In genomic region chr18:28422577-28422976, GRCh38 we compare ENCODE assay signal across 19 cellular contexts.
"Had no signal": no experiment of that assay in that cellular context is flagged by ENCODE, and none has a peak within 500 bp of the region (broad histone marks: within the 10 kb centered on the region; RNA-seq: fewer than 3 reads in every experiment).

No MANE protein-coding gene starts in this region.

- H3K36me3 Mint-ChIP-seq: activated naive CD8-positive, alpha-beta T cell treated with anti-CD3 and anti-CD28 coated beads, Interleukin-2, amount 10 ng/mL, durations not matched to agents 7 days and 5 days; stimulated activated effector memory CD8-positive, alpha-beta T cell treated with anti-CD3 and anti-CD28 coated beads, Interleukin-12 subunit alpha, Interleukin-12 subunit beta, amount 100 ng/mL, for 72 hours had no signal

- H3K4me1 Mint-ChIP-seq: activated CD4-positive, alpha-beta T cell treated with anti-CD3 and anti-CD28 coated beads for 36 hours; activated naive CD8-positive, alpha-beta T cell treated with anti-CD3 and anti-CD28 coated beads, Interleukin-2, amount 10 ng/mL, durations not matched to agents 7 days and 5 days; central memory CD8-positive, alpha-beta T cell; nephron progenitor cell; stimulated activated effector memory CD8-positive, alpha-beta T cell treated with anti-CD3 and anti-CD28 coated beads, Interleukin-12 subunit alpha, Interleukin-12 subunit beta, amount 100 ng/mL, for 72 hours; stimulated activated naive CD8-positive, alpha-beta T cell treated with anti-CD3 and anti-CD28 coated beads, Interleukin-15, amount 100 ng/mL, for 72 hours had no signal

- H3K27ac Mint-ChIP-seq: activated CD4-positive, alpha-beta T cell treated with anti-CD3 and anti-CD28 coated beads for 36 hours; activated naive CD4-positive, alpha-beta T cell treated with anti-CD3 and anti-CD28 coated beads for 36 hours; activated naive CD8-positive, alpha-beta T cell treated with anti-CD3 and anti-CD28 coated beads, Interleukin-2, amount 10 ng/mL, durations not matched to agents 7 days and 5 days; nephron progenitor cell; stimulated activated effector memory CD8-positive, alpha-beta T cell treated with anti-CD3 and anti-CD28 coated beads, Interleukin-12 subunit alpha, Interleukin-12 subunit beta, amount 100 ng/mL, for 72 hours; stimulated activated naive CD8-positive, alpha-beta T cell treated with anti-CD3 and anti-CD28 coated beads, Interleukin-15, amount 100 ng/mL, for 72 hours had no signal

- ATAC-seq: activated CD4-positive, alpha-beta T cell treated with anti-CD3 and anti-CD28 coated beads for 36 hours; gastrocnemius medialis; left cardiac atrium; right lobe of liver; stimulated activated effector memory CD8-positive, alpha-beta T cell treated with anti-CD3 and anti-CD28 coated beads, Interleukin-12 subunit alpha, Interleukin-12 subunit beta, amount 100 ng/mL, for 72 hours; stimulated activated naive CD8-positive, alpha-beta T cell treated with anti-CD3 and anti-CD28 coated beads, Interleukin-15, amount 100 ng/mL, for 72 hours had no signal

- H3K4me3 Mint-ChIP-seq: activated CD4-positive, alpha-beta T cell treated with anti-CD3 and anti-CD28 coated beads for 36 hours; activated naive CD4-positive, alpha-beta T cell treated with anti-CD3 and anti-CD28 coated beads for 36 hours; activated naive CD8-positive, alpha-beta T cell treated with anti-CD3 and anti-CD28 coated beads, Interleukin-2, amount 10 ng/mL, durations not matched to agents 7 days and 5 days; central memory CD8-positive, alpha-beta T cell; nephron progenitor cell; stimulated activated effector memory CD8-positive, alpha-beta T cell treated with anti-CD3 and anti-CD28 coated beads, Interleukin-12 subunit alpha, Interleukin-12 subunit beta, amount 100 ng/mL, for 72 hours; stimulated activated naive CD8-positive, alpha-beta T cell treated with anti-CD3 and anti-CD28 coated beads, Interleukin-15, amount 100 ng/mL, for 72 hours had no signal

- DNase-seq: activated CD4-positive, alpha-beta T cell treated with anti-CD3 and anti-CD28 coated beads for 36 hours; activated CD4-positive, alpha-beta T cell treated with anti-CD3 and anti-CD28 coated beads, Interleukin-2, amount 50 U/mL, for 4 hours; activated naive CD4-positive, alpha-beta T cell treated with anti-CD3 and anti-CD28 coated beads for 36 hours; activated naive CD8-positive, alpha-beta T cell treated with anti-CD3 and anti-CD28 coated beads, Interleukin-2, amount 10 ng/mL, durations not matched to agents 7 days and 5 days; activated T-cell treated with anti-CD3 and anti-CD28 coated beads, Interleukin-2, amount 50 U/mL, for 48 hours; amniotic stem cell; effector memory CD4-positive, alpha-beta T cell; gastrocnemius medialis; head of caudate nucleus; hypothalamus; left cardiac atrium; nephron progenitor cell; nucleus accumbens; right lobe of liver; stimulated activated CD4-positive, alpha-beta T cell treated with anti-CD3 and anti-CD28 coated beads, Interleukin-1b, Interleukin-23, amount 100 ng/mL, for 48 hours; stimulated activated naive CD8-positive, alpha-beta T cell treated with anti-CD3 and anti-CD28 coated beads, Interleukin-15, amount 100 ng/mL, for 72 hours; tibial artery had no signal

- H3K27me3 Mint-ChIP-seq: activated CD4-positive, alpha-beta T cell treated with anti-CD3 and anti-CD28 coated beads for 36 hours; activated naive CD8-positive, alpha-beta T cell treated with anti-CD3 and anti-CD28 coated beads, Interleukin-2, amount 10 ng/mL, durations not matched to agents 7 days and 5 days; central memory CD8-positive, alpha-beta T cell; stimulated activated naive CD8-positive, alpha-beta T cell treated with anti-CD3 and anti-CD28 coated beads, Interleukin-15, amount 100 ng/mL, for 72 hours had no signal
